In the genomic region with DNA sequence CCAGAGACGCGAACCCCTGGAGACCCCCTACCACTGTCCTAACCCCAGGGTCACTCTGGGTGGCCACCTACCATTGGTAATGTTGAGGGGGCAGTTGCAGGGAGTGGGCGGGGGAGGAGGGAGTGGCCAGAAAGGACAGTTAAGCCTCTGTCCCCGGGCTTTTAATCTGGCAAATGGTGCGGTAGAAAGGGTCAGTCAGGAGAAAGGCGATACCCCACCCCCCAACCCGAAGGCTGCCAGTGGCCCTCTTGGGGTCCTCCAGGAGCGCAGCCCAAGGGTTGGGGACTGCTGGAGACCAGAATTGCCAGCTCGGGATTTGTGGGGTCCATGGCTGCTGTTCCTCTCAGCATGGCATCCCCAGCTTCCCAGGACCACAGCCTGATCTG, we compare ENCODE assay signal across 9 cellular contexts. TPM values are rescaled to one million over a fixed set of nuclear protein-coding genes. Genes with fewer than 3 reads are reported as not detected.
DNase-seq lines count a peak whose midpoint lies in the region; ATAC-seq and TF ChIP-seq lines count a peak whose summit lies in the region.
"Had no signal": no experiment of that assay in that cellular context is flagged by ENCODE, and none has a peak within 500 bp of the region (broad histone marks: within the 10 kb centered on the region; RNA-seq: fewer than 3 reads in every experiment).

No MANE protein-coding gene starts in this region.

- no peak for ATAC-seq in natural killer cell treated with Interleukin-12 subunit alpha and Interleukin-12 subunit beta and Interleukin-15 and Interleukin-18, amount 100 ng/mL, for 72 hours
- ATAC-seq in HG03045 (IDR thresholded peaks at IDR 0.05; ENCODE audit: unreplicated experiment) (no peak), HG02840 (IDR thresholded peaks at IDR 0.05; ENCODE audit: low FRiP score, unreplicated experiment) (no peak)

- H3K36me3 Mint-ChIP-seq in activated naive CD8-positive, alpha-beta T cell = no peaks in the 10 kb centered on the region
- no peaks in the 10 kb centered on the region for H3K36me3 Mint-ChIP-seq in activated naive CD8-positive, alpha-beta T cell treated with anti-CD3 and anti-CD28 coated beads for 36 hours
- H3K36me3 Mint-ChIP-seq in natural killer cell treated with Interleukin-12 subunit alpha and Interleukin-12 subunit beta and Interleukin-15 and Interleukin-18, amount 100 ng/mL, for 72 hours = no peaks in the 10 kb centered on the region

- H3K9me3 Mint-ChIP-seq in activated naive CD8-positive, alpha-beta T cell (ENCODE audit: low read depth) = no peaks in the 10 kb centered on the region
- H3K9me3 Mint-ChIP-seq in activated naive CD8-positive, alpha-beta T cell treated with anti-CD3 and anti-CD28 coated beads for 36 hours = no peaks in the 10 kb centered on the region
- H3K9me3 Mint-ChIP-seq in natural killer cell treated with Interleukin-12 subunit alpha and Interleukin-12 subunit beta and Interleukin-15 and Interleukin-18, amount 100 ng/mL, for 72 hours = no peaks in the 10 kb centered on the region
- H3K9me3 Mint-ChIP-seq: T-helper 1 cell treated with Interleukin-12 subunit alpha and Interleukin-12 subunit beta and Interleukin-4 antibody, amounts not matched to agents 30 μg/mL and 1 μg/mL, for 36 hours had no signal

- WGBS in esophagus, 2 donors = 34 to 35% methylated on average over 9 of the region's 9 CpGs

- H3K27ac Mint-ChIP-seq in activated naive CD8-positive, alpha-beta T cell = no peak overlapping the region
- H3K27ac Mint-ChIP-seq in activated naive CD8-positive, alpha-beta T cell treated with anti-CD3 and anti-CD28 coated beads for 36 hours = no peak overlapping the region
- no peak overlapping the region for H3K27ac Mint-ChIP-seq in natural killer cell treated with Interleukin-12 subunit alpha and Interleukin-12 subunit beta and Interleukin-15 and Interleukin-18, amount 100 ng/mL, for 72 hours
- H3K27ac Mint-ChIP-seq: T-helper 1 cell treated with Interleukin-12 subunit alpha and Interleukin-12 subunit beta and Interleukin-4 antibody, amounts not matched to agents 30 μg/mL and 1 μg/mL, for 36 hours had no signal

- H3K9me3 ChIP-seq in esophagus (ENCODE audit: control insufficient read depth in 2 of 2, insufficient read depth in 1 of 2, low read depth in 1 of 2, low read length in 1 of 2) = no peaks in the 10 kb centered on the region
- H3K9me3 ChIP-seq in vagina = no peaks in the 10 kb centered on the region
- no peaks in the 10 kb centered on the region for H3K9me3 ChIP-seq in WERI-Rb-1 (ENCODE audit: severe bottlenecking)

- H3K4me1 Mint-ChIP-seq in activated naive CD8-positive, alpha-beta T cell (ENCODE audit: low read depth) = peaks cover 5% of the 10 kb centered on the region
- peaks cover 2% of the 10 kb centered on the region for H3K4me1 Mint-ChIP-seq in activated naive CD8-positive, alpha-beta T cell treated with anti-CD3 and anti-CD28 coated beads for 36 hours
- peaks cover 0 to 6% of the 10 kb centered on the region in 2 donors for H3K4me1 Mint-ChIP-seq in natural killer cell treated with Interleukin-12 subunit alpha and Interleukin-12 subunit beta and Interleukin-15 and Interleukin-18, amount 100 ng/mL, for 72 hours (ENCODE audit: low read depth in 2 of 2)

- no peak for DNase-seq in activated naive CD8-positive, alpha-beta T cell treated with anti-CD3 and anti-CD28 coated beads for 36 hours
- DNase-seq in natural killer cell treated with Interleukin-12 subunit alpha and Interleukin-12 subunit beta and Interleukin-15 and Interleukin-18, amount 100 ng/mL, for 72 hours (ENCODE audit: low spot score) = no peak
- DNase-seq in vagina (ENCODE audit: extremely low spot score in 2 of 2) = no peak
- no peak for DNase-seq in WERI-Rb-1

- peak overlapping the region; percentile 60 for H3K4me3 Mint-ChIP-seq in activated naive CD8-positive, alpha-beta T cell
- no peak overlapping the region for H3K4me3 Mint-ChIP-seq in activated naive CD8-positive, alpha-beta T cell treated with anti-CD3 and anti-CD28 coated beads for 36 hours
- peak overlapping the region; percentile 19 for H3K4me3 Mint-ChIP-seq in natural killer cell treated with Interleukin-12 subunit alpha and Interleukin-12 subunit beta and Interleukin-15 and Interleukin-18, amount 100 ng/mL, for 72 hours

- H3K4me3 ChIP-seq in esophagus (ENCODE audit: low read depth in 1 of 2, low read length in 2 of 2) = peak overlapping the region; percentile 67 to 73
- H3K4me3 ChIP-seq in vagina = peak overlapping the region; percentile 47 to 54
- no peak overlapping the region for H3K4me3 ChIP-seq in WERI-Rb-1 (ENCODE audit: low read depth, low read length)

- peak overlapping the region; percentile 82 for H3K27ac ChIP-seq in esophagus (ENCODE audit: low read depth in 2 of 2, low read length in 1 of 2)
- H3K27ac ChIP-seq in vagina = no peak overlapping the region
- H3K27ac ChIP-seq in WERI-Rb-1 = no peak overlapping the region

- H3K4me1 ChIP-seq in esophagus (ENCODE audit: control insufficient read depth in 2 of 2, insufficient read depth in 2 of 2, low read length in 1 of 2) (peaks cover 12 to 37% of the 10 kb centered on the region in 2 donors), vagina (peaks cover 39% of the 10 kb centered on the region)

- H3K27me3 ChIP-seq in esophagus (ENCODE audit: control insufficient read depth in 1 of 2, insufficient read depth in 2 of 2, low read length in 2 of 2) = no peaks in the 10 kb centered on the region
- H3K27me3 ChIP-seq in vagina = no peaks in the 10 kb centered on the region
- H3K27me3 ChIP-seq in WERI-Rb-1 (ENCODE audit: insufficient read depth, low read depth, severe bottlenecking) = no peaks in the 10 kb centered on the region

- no peak for TF ChIP-seq POLR2A in vagina (IDR thresholded peaks at IDR 0.05)

- H3K36me3 ChIP-seq in esophagus (ENCODE audit: control insufficient read depth in 2 of 2, insufficient read depth in 2 of 2, low read length in 1 of 2) (peaks cover 0 to 10% of the 10 kb centered on the region in 2 donors), vagina (no peaks in the 10 kb centered on the region), WERI-Rb-1 (no peaks in the 10 kb centered on the region)

- H3K27me3 Mint-ChIP-seq in activated naive CD8-positive, alpha-beta T cell = peaks cover 20% of the 10 kb centered on the region
- H3K27me3 Mint-ChIP-seq in activated naive CD8-positive, alpha-beta T cell treated with anti-CD3 and anti-CD28 coated beads for 36 hours = peaks cover 36% of the 10 kb centered on the region
- peaks cover 17 to 20% of the 10 kb centered on the region in 2 donors for H3K27me3 Mint-ChIP-seq in natural killer cell treated with Interleukin-12 subunit alpha and Interleukin-12 subunit beta and Interleukin-15 and Interleukin-18, amount 100 ng/mL, for 72 hours

- intact Hi-C loops in vagina (cut with DNase I) = no loop called here

- TF ChIP-seq CTCF in vagina (IDR thresholded peaks at IDR 0.05) (no peak), WERI-Rb-1 (IDR thresholded peaks at IDR 0.05; ENCODE audit: low read depth, low read length) (no peak)

RNA-seq across cellular contexts. Expression of gene P2RY2, which starts 0.7 kb away (rescaled TPM):
- total RNA-seq in activated naive CD8-positive, alpha-beta T cell treated with anti-CD3 and anti-CD28 coated beads for 36 hours = not detected
- polyA plus RNA-seq in esophagus = 10 to 100 TPM; 17.8 to 26.0 TPM
- under 1 TPM in 1 of 2 donors, not detected in 1; 0.20 TPM for total RNA-seq in natural killer cell treated with Interleukin-12 subunit alpha and Interleukin-12 subunit beta and Interleukin-15 and Interleukin-18, amount 100 ng/mL, for 72 hours
- total RNA-seq in vagina = 27.3 TPM

RNA-seq across cellular contexts. Expression of gene P2RY6, which starts 53.3 kb away (rescaled TPM):
- not detected for total RNA-seq in activated naive CD8-positive, alpha-beta T cell treated with anti-CD3 and anti-CD28 coated beads for 36 hours
- 1 to 10 TPM in 1 of 2 donors, under 1 TPM in 1; 0.71 to 1.7 TPM for polyA plus RNA-seq in esophagus
- total RNA-seq in natural killer cell treated with Interleukin-12 subunit alpha and Interleukin-12 subunit beta and Interleukin-15 and Interleukin-18, amount 100 ng/mL, for 72 hours = not detected
- 2.0 TPM for total RNA-seq in vagina

Comparison
In these comparisons a context has a peak if more than half of its experiments do, and no peak if none do; other contexts are left out.
1. H3K27ac ChIP-seq: peak in esophagus (2 of 2); none in vagina (single experiment) and WERI-Rb-1 (single experiment).
2. RNA of gene P2RY2, which starts 0.7 kb away (total RNA-seq): 27.3 TPM in vagina (single experiment); 0.20 TPM in natural killer cell treated with Interleukin-12 subunit alpha and Interleukin-12 subunit beta and Interleukin-15 and Interleukin-18, amount 100 ng/mL, for 72 hours and not detected in activated naive CD8-positive, alpha-beta T cell treated with anti-CD3 and anti-CD28 coated beads for 36 hours; every median in the first group is over 10 times any median in the second.